18 cellular contexts compared by ENCODE assay signal in genomic region chr4:5372198-5372597, GRCh38.
"Had no signal": no experiment of that assay in that cellular context is flagged by ENCODE, and none has a peak within 500 bp of the region (broad histone marks: within the 10 kb centered on the region; RNA-seq: fewer than 3 reads in every experiment).

No MANE protein-coding gene starts in this region.

- DNase-seq: activated CD4-positive, alpha-beta memory T cell treated with anti-CD3 and anti-CD28 coated beads for 36 hours; activated CD4-positive, alpha-beta T cell treated with anti-CD3 and anti-CD28 coated beads, Interleukin-2, amount 10 ng/mL, durations not matched to agents 7 days and 5 days; activated CD4-positive, CD25-positive, alpha-beta regulatory T cell; activated gamma-delta T cell treated with Interleukin-2 at 50 U/mL for 16 hours; activated naive CD4-positive, alpha-beta T cell treated with anti-CD3 and anti-CD28 coated beads, Interleukin-2, amount 10 ng/mL, durations not matched to agents 7 days and 5 days; activated naive CD8-positive, alpha-beta T cell treated with anti-CD3 and anti-CD28 coated beads for 36 hours; activated T-cell treated with anti-CD3 and anti-CD28 coated beads, Interleukin-2, amount 50 U/mL, for 72 hours; MM.1S; NCI-H1105; NCI-H1436 treated with DMSO at 0.1 percent for 48 hours; NCI-H187; NCI-H2081; SHP77 treated with DMSO at 0.1 percent for 48 hours; T-cell; T-helper 2 cell had no signal

- H3K4me3 ChIP-seq: K562, SK-N-MC had no signal

- H3K27ac ChIP-seq: SK-N-MC, VCaP had no signal

- ATAC-seq: activated T-cell treated with anti-CD3 and anti-CD28 coated beads, Interleukin-2, amount 50 U/mL, for 72 hours; K562; T-cell had no signal
